9 cellular contexts compared by ENCODE assay signal in the genomic region with DNA sequence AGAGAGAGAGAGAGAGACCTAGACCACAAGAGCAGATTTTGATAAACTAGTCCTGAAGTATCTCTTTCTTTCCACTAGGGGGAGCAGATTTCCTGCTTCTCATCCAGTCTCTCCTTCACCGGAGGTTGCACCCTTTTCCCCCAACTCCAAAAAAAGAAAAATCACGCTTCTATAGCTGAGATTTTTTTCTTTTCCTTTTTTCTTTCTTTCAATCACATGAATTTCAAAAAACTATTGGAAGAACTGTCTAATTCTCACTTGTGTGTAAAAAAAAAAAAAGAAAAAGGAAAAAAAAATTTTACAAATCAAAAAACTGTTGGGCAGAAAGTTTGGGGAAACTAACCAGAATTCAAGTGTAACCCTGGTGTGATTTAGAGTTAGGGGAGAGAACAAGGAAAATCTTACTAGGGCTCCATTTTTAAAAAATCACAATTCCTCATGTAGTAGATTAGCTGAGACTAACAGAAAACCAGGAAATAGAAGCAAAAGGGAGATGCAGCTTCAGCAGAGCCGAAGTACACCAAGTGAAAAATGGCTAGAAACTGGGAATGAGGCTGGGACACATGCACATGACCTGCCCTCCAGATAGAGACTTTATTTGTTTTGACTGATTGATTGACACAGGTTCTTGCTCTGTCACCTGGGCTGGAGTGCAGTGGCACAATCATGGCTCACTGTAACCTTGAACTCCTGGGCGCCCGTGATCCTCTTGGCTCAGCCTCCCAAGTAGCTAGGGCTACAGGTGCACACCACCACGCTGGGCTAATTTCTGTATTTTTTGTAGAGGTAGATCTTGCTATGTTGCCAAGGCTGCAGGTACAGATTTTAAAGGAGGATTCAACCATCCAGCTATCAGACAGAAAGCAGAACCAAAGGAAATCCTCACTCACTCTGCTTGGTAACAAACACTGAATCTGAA. TPM values are rescaled to one million over a fixed set of nuclear protein-coding genes. Genes with fewer than 3 reads are reported as not detected.
A peak's percentile ranks its signal among the peaks of the same experiment; 100 is the strongest.
DNase-seq lines count a peak whose midpoint lies in the region; ATAC-seq and TF ChIP-seq lines count a peak whose summit lies in the region.
"Had no signal": no experiment of that assay in that cellular context is flagged by ENCODE, and none has a peak within 500 bp of the region (broad histone marks: within the 10 kb centered on the region; RNA-seq: fewer than 3 reads in every experiment).

No MANE protein-coding gene starts in this region.

- H3K36me3 ChIP-seq in H7 (replicated peaks; ENCODE audit: control insufficient read depth, insufficient read depth, low read length) (no peaks in the 10 kb centered on the region), ascending aorta (no peaks in the 10 kb centered on the region), hepatocyte (replicated peaks; ENCODE audit: insufficient read depth, low read depth) (no peaks in the 10 kb centered on the region), spleen (no peaks in the 10 kb centered on the region)

- DNase-seq in CMK (ENCODE audit: low read depth) (peak; percentile 64), H7 (peak; percentile 61), NCI-H345 treated with DMSO at 0.1 percent for 48 hours (lab: John Stamatoyannopoulos, UW; ENCODE audit: unreplicated experiment) (peak; percentile 65), ascending aorta (ENCODE audit: low spot score in 2 of 2) (no peak), hepatocyte (ENCODE audit: low spot score) (peak; percentile 65), spleen (no peak), T-helper 9 cell (no peak)

- no peak overlapping the region for H3K4me3 ChIP-seq in H7 (ENCODE audit: insufficient read depth, low read depth, low read length)
- peak overlapping the region in 1 of 2 donors; percentile 25 for H3K4me3 ChIP-seq in ascending aorta
- no peak overlapping the region for H3K4me3 ChIP-seq in hepatocyte
- no peak overlapping the region for H3K4me3 ChIP-seq in spleen

- 70% methylated on average over 6 of the region's 6 CpGs for WGBS in hepatocyte (ENCODE audit: low lambda C conversion rate, missing lambda C conversion rate)
- WGBS in spleen, 5 donors: 34 to 64% (median 58%) methylated on average over 4 to 6 of the region's 6 CpGs

- H3K27ac ChIP-seq in ascending aorta (no peak overlapping the region), hepatocyte (no peak overlapping the region), spleen (no peak overlapping the region)

- peak overlapping the region; percentile 34 for H2AFZ ChIP-seq in hepatocyte

- H3K4me1 ChIP-seq in ascending aorta: peaks cover 0 to 4% of the 10 kb centered on the region in 2 donors
- no peaks in the 10 kb centered on the region for H3K4me1 ChIP-seq in hepatocyte (ENCODE audit: insufficient read depth)
- H3K4me1 ChIP-seq in spleen: peaks cover 0 to 16% (median 3%) of the 10 kb centered on the region in 6 donors

- H3K79me2 ChIP-seq in hepatocyte: no peaks in the 10 kb centered on the region

- TF ChIP-seq CTCF in ascending aorta (IDR thresholded peaks at IDR 0.05) (peak; percentile 56 to 66 (median 56)), hepatocyte (IDR thresholded peaks at IDR 0.05; ENCODE audit: poor library complexity) (peak; percentile 74), spleen (IDR thresholded peaks at IDR 0.05 in 8 of 11, conservative IDR thresholded peaks at IDR 0.05 in 3 of 11) (peak in 10 of 11 experiments; percentile 34 to 69 (median 60))

- no peaks in the 10 kb centered on the region for H3K9me2 ChIP-seq in hepatocyte (replicated peaks; ENCODE audit: insufficient read depth)

- H4K20me1 ChIP-seq in hepatocyte (ENCODE audit: insufficient read depth, poor library complexity, severe bottlenecking): no peaks in the 10 kb centered on the region

- no peaks in the 10 kb centered on the region for H3K9me3 ChIP-seq in ascending aorta
- H3K9me3 ChIP-seq in hepatocyte (ENCODE audit: low read depth): no peaks in the 10 kb centered on the region
- peaks cover 0 to 4% (median 0%) of the 10 kb centered on the region in 8 donors for H3K9me3 ChIP-seq in spleen

- H3K4me2 ChIP-seq in hepatocyte: peak overlapping the region; percentile 62

- TF ChIP-seq POLR2A in spleen (IDR thresholded peaks at IDR 0.05): no peak

- intact Hi-C loops in ascending aorta (cut with DNase I): loop anchor here (1.0 kb wide), 1 partner anchor 62 kb away; a partner anchor contains a TSS
- intact Hi-C loops in spleen (cut with DNase I; ENCODE audit: low total_unique reads): no loop called here

- H3K27me3 ChIP-seq in H7 (ENCODE audit: control insufficient read depth, insufficient read depth, low read length) (no peaks in the 10 kb centered on the region), ascending aorta (no peaks in the 10 kb centered on the region), hepatocyte (no peaks in the 10 kb centered on the region), spleen (replicated peaks in 1 of 7) (no peaks in the 10 kb centered on the region)

- ATAC-seq in HG02588 (IDR thresholded peaks at IDR 0.05; ENCODE audit: unreplicated experiment): no peak

RNA-seq across cellular contexts. Expression of a gene that starts 27.1 kb away (rescaled TPM):
- total RNA-seq in H7 (2014; rRNA removed; shearing (Covaris generic)): 194 and 218 TPM in 2 replicates
- total RNA-seq in ascending aorta (68.5 TPM), hepatocyte (151 and 152 TPM in 2 replicates), spleen (10 to 100 TPM; 77.3 to 99.9 (median 90.7) TPM)
- polyA plus RNA-seq in hepatocyte (144 and 158 TPM in 2 replicates), spleen (100 to 1,000 TPM in 2 of 3 donors, 10 to 100 TPM in 1; 73.7 to 121 (median 114) TPM)

RNA-seq across cellular contexts. Expression of a gene that starts 27.2 kb away (rescaled TPM):
- total RNA-seq in H7 (2014; rRNA removed; shearing (Covaris generic)): 86.5 and 125 TPM in 2 replicates
- total RNA-seq in ascending aorta: 28.9 TPM
- total RNA-seq in hepatocyte: 62.5 and 62.8 TPM in 2 replicates
- polyA plus RNA-seq in hepatocyte: 126 and 128 TPM in 2 replicates
- 10 to 100 TPM; 16.8 to 38.4 (median 29.4) TPM for total RNA-seq in spleen
- 10 to 100 TPM; 66.3 to 98.9 (median 97.0) TPM for polyA plus RNA-seq in spleen

RNA-seq across cellular contexts. Expression of a gene that starts 39.7 kb away (rescaled TPM):
- 15.8 and 20.0 TPM in 2 replicates for total RNA-seq in H7 (2014; rRNA removed; shearing (Covaris generic))
- total RNA-seq in ascending aorta (12.2 TPM), hepatocyte (21.2 and 24.6 TPM in 2 replicates), spleen (10 to 100 TPM; 11.3 to 21.6 (median 13.4) TPM)
- polyA plus RNA-seq in hepatocyte (8.8 and 21.5 TPM in 2 replicates), spleen (10 to 100 TPM; 10.1 to 15.7 (median 13.7) TPM)

RNA-seq across cellular contexts. Expression of a gene that starts 40.0 kb away (rescaled TPM):
- total RNA-seq in H7 (2014; rRNA removed; shearing (Covaris generic)): 0.37 and 1.0 TPM in 2 replicates
- not detected for total RNA-seq in ascending aorta
- total RNA-seq in hepatocyte: 0.60 and 1.7 TPM in 2 replicates
- 2.2 and 3.1 TPM in 2 replicates for polyA plus RNA-seq in hepatocyte
- 1 to 10 TPM in 4 of 7 donors, under 1 TPM in 3; 0.38 to 2.2 (median 1.3) TPM for total RNA-seq in spleen
- under 1 TPM; 0.18 to 0.70 (median 0.63) TPM for polyA plus RNA-seq in spleen
- total RNA-seq: naive thymus-derived CD8-positive, alpha-beta T cell had no signal

RNA-seq across cellular contexts. Expression of a gene that starts 50.1 kb away (rescaled TPM):
- not detected in 2 replicates for total RNA-seq in H7 (2014; rRNA removed; shearing (Covaris generic))
- total RNA-seq in ascending aorta: 9.0 TPM
- total RNA-seq in hepatocyte: 9.4 and 10.3 TPM in 2 replicates
- polyA plus RNA-seq in hepatocyte: 5.1 and 7.0 TPM in 2 replicates
- total RNA-seq in spleen: 10 to 100 TPM; 38.5 to 83.5 (median 63.8) TPM
- 10 to 100 TPM; 44.9 to 77.5 (median 47.8) TPM for polyA plus RNA-seq in spleen
- total RNA-seq: naive thymus-derived CD8-positive, alpha-beta T cell had no signal

Comparison
In these comparisons a context has a peak if more than half of its experiments do, and no peak if none do; other contexts are left out.
1. DNase-seq: peak in CMK (single experiment), H7 (single experiment), NCI-H345 treated with DMSO at 0.1 percent for 48 hours (single experiment) and hepatocyte (single experiment); none in ascending aorta (0 of 2), spleen (single experiment) and T-helper 9 cell (single experiment).
2. Peak in every context shown above with its lines, with median percentiles within 50 percentile points of each other: CTCF ChIP-seq.